29 cellular contexts compared by ENCODE assay signal in genomic region chr14:51464411-51464810, GRCh38.
"Had no signal": no experiment of that assay in that cellular context is flagged by ENCODE, and none has a peak within 500 bp of the region (broad histone marks: within the 10 kb centered on the region; RNA-seq: fewer than 3 reads in every experiment).

No MANE protein-coding gene starts in this region.

- H3K27ac ChIP-seq: adrenal gland, ascending aorta, body of pancreas, brain microvascular endothelial cell, breast epithelium, cardiac muscle cell had no signal

- H3K4me3 ChIP-seq: adrenal gland, ascending aorta, body of pancreas, breast epithelium, cardiac muscle cell had no signal

- H3K36me3 ChIP-seq: adrenal gland, ascending aorta, brain microvascular endothelial cell, breast epithelium, cardiac muscle cell had no signal

- H3K4me1 ChIP-seq: adrenal gland, ascending aorta, body of pancreas, breast epithelium had no signal

- DNase-seq: activated effector memory CD4-positive, alpha-beta T cell treated with anti-CD3 and anti-CD28 coated beads, Interleukin-2, amount 50 U/mL, for 16 hours; activated effector memory CD4-positive, alpha-beta T cell treated with Interleukin-2 at 50 U/mL for 16 hours; activated gamma-delta T cell; activated naive CD4-positive, alpha-beta T cell; activated naive CD4-positive, alpha-beta T cell treated with anti-CD3 and anti-CD28 coated beads for 36 hours; activated naive CD4-positive, alpha-beta T cell treated with anti-CD3 and anti-CD28 coated beads, Interleukin-2, amount 10 ng/mL, durations not matched to agents 7 days and 5 days; activated naive CD4-positive, alpha-beta T cell treated with anti-CD3 and anti-CD28 coated beads, Interleukin-2, amount 50 U/mL, for 16 hours; activated naive CD4-positive, alpha-beta T cell treated with Interleukin-2 at 50 U/mL for 16 hours; activated naive CD8-positive, alpha-beta T cell treated with anti-CD3 and anti-CD28 coated beads for 36 hours; activated naive CD8-positive, alpha-beta T cell treated with anti-CD3 and anti-CD28 coated beads, Interleukin-2, amount 10 ng/mL, durations not matched to agents 7 days and 5 days; activated naive CD8-positive, alpha-beta T cell treated with anti-CD3 and anti-CD28 coated beads, Interleukin-2, amount 50 U/mL, for 24 hours; activated T-cell treated with anti-CD3 and anti-CD28 coated beads, Interleukin-2, amount 50 U/mL, for 1 hour; activated T-cell treated with anti-CD3 and anti-CD28 coated beads, Interleukin-2, amount 50 U/mL, for 24 hours; activated T-cell treated with anti-CD3 and anti-CD28 coated beads, Interleukin-2, amount 50 U/mL, for 4 hours; activated T-cell treated with anti-CD3 and anti-CD28 coated beads, Interleukin-2, amount 50 U/mL, for 48 hours; activated T-cell treated with anti-CD3 and anti-CD28 coated beads, Interleukin-2, amount 50 U/mL, for 72 hours; adrenal gland; amniotic stem cell; amygdala; anterior cingulate cortex; aorta; body of pancreas; brain microvascular endothelial cell; caudate nucleus; central memory CD4-positive, alpha-beta T cell; cerebellar nuclear complex had no signal

- H3K9me3 ChIP-seq: adrenal gland, ascending aorta, body of pancreas, breast epithelium had no signal

- H3K27me3 ChIP-seq: adrenal gland, ascending aorta, body of pancreas, brain microvascular endothelial cell, breast epithelium, cardiac muscle cell had no signal
